ENCODE assay signal across 13 cellular contexts in the genomic region with DNA sequence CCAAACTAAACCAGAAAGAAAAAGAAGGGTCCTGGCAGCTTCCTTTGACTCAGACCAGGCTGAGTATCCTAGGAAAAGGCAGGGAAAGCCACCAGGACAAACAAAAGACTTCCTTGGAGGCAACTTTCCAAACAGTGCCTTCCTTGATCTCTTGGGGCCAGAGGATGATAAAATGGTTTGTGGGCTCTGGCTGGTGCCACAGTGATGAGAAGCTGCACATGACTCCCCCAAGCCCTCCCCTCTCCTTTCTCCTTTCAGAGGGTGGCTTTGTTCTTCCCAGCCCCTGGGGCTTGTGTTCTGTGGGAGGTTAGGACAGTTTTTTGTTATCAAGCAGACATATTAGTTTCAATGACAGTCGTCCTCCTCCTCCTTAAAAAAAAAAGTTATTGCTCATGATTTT.
"Had no signal": no experiment of that assay in that cellular context is flagged by ENCODE, and none has a peak within 500 bp of the region (broad histone marks: within the 10 kb centered on the region; RNA-seq: fewer than 3 reads in every experiment).

No MANE protein-coding gene starts in this region.

- H3K9me3 Mint-ChIP-seq: activated T-helper 1 cell treated with anti-CD3 and anti-CD28 coated beads, Interleukin-12 subunit alpha, Interleukin-12 subunit beta, Interleukin-2, Interleukin-4 antibody, amounts not matched to agents 30 ng/mL and 10 ng/mL and 1 ng/mL, durations not matched to agents 14 hours and 24 hours and 36 hours; natural killer cell treated with Interleukin-12 subunit alpha and Interleukin-12 subunit beta and Interleukin-15 and Interleukin-18, amount 100 ng/mL, for 72 hours had no signal

- H3K9me3 ChIP-seq: gastrocnemius medialis, thoracic aorta had no signal

- H3K27me3 ChIP-seq: brain microvascular endothelial cell, gastrocnemius medialis had no signal

- H3K4me3 Mint-ChIP-seq: activated T-helper 1 cell treated with anti-CD3 and anti-CD28 coated beads, Interleukin-12 subunit alpha, Interleukin-12 subunit beta, Interleukin-2, Interleukin-4 antibody, amounts not matched to agents 30 ng/mL and 10 ng/mL and 1 ng/mL, durations not matched to agents 14 hours and 24 hours and 36 hours; natural killer cell treated with Interleukin-12 subunit alpha and Interleukin-12 subunit beta and Interleukin-15 and Interleukin-18, amount 100 ng/mL, for 72 hours had no signal

- H3K4me1 ChIP-seq: gastrocnemius medialis had no signal

- ATAC-seq: activated CD4-positive, CD25-positive, alpha-beta regulatory T cell treated with anti-CD3 and anti-CD28 coated beads, Interleukin-2, amount 50 U/mL, for 24 hours; gastrocnemius medialis; natural killer cell treated with Interleukin-12 subunit alpha and Interleukin-12 subunit beta and Interleukin-15 and Interleukin-18, amount 100 ng/mL, for 72 hours; sciatic nerve; stimulated activated naive CD8-positive, alpha-beta T cell treated with anti-CD3 and anti-CD28 coated beads, Interleukin-15, Interleukin-2, amounts not matched to agents 100 U/mL and 50 U/mL, for 24 hours had no signal

- H3K36me3 ChIP-seq: brain microvascular endothelial cell, gastrocnemius medialis, thoracic aorta had no signal

- H3K27ac Mint-ChIP-seq: activated T-helper 1 cell treated with anti-CD3 and anti-CD28 coated beads, Interleukin-12 subunit alpha, Interleukin-12 subunit beta, Interleukin-2, Interleukin-4 antibody, amounts not matched to agents 30 ng/mL and 10 ng/mL and 1 ng/mL, durations not matched to agents 14 hours and 24 hours and 36 hours; natural killer cell treated with Interleukin-12 subunit alpha and Interleukin-12 subunit beta and Interleukin-15 and Interleukin-18, amount 100 ng/mL, for 72 hours had no signal

- DNase-seq: activated CD4-positive, alpha-beta T cell treated with anti-CD3 and anti-CD28 coated beads, Interleukin-2, amount 50 U/mL, for 1 hour; activated naive CD4-positive, alpha-beta T cell treated with Interleukin-2 at 50 U/mL for 16 hours; brain microvascular endothelial cell; cortex of kidney; effector memory CD4-positive, alpha-beta T cell; gastrocnemius medialis; stimulated activated naive CD8-positive, alpha-beta T cell treated with anti-CD3 and anti-CD28 coated beads, Interleukin-15, Interleukin-2, amounts not matched to agents 100 U/mL and 50 U/mL, for 24 hours had no signal

- H3K4me3 ChIP-seq: gastrocnemius medialis, thoracic aorta had no signal

- H3K27ac ChIP-seq: brain microvascular endothelial cell, epithelial cell of prostate, gastrocnemius medialis, thoracic aorta had no signal
